In the genomic region with DNA sequence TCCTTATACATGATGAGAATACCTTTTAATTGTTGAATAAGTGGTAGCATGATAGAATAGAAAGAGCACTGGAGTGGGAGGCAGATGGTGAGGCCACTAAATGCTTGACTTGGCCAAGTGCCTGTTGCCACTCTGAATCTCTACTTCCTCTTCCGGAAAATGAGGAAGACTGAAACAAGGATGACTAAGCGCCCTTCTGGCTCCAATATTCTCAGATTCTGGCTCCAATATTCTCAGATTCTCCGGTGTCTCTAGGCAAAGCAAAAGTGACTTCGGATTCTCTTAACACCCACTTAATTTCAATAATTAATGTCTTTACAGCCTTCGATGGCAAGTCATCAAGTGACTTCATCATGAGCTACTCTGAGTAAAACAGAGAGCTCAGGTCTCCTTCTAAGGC, we compare ENCODE assay signal across 17 cellular contexts.
DNase-seq lines count a peak whose midpoint lies in the region; TF ChIP-seq lines count a peak whose summit lies in the region.
"Had no signal": no experiment of that assay in that cellular context is flagged by ENCODE, and none has a peak within 500 bp of the region (broad histone marks: within the 10 kb centered on the region; RNA-seq: fewer than 3 reads in every experiment).

No MANE protein-coding gene starts in this region.

- no peak overlapping the region for H3K27ac ChIP-seq in PC-9
- H3K27ac ChIP-seq in CD4-positive, alpha-beta memory T cell (ENCODE audit: low read depth, low read length): no peak overlapping the region
- H3K27ac ChIP-seq: testis had no signal

- no peak overlapping the region for H3K4me3 ChIP-seq in PC-9
- no peak overlapping the region for H3K4me3 ChIP-seq in CD4-positive, alpha-beta memory T cell (ENCODE audit: low read length in 2 of 2)
- H3K4me3 ChIP-seq: mucosa of descending colon, testis had no signal

- H3K4me1 Mint-ChIP-seq in CD4-positive, alpha-beta memory T cell: no peaks in the 10 kb centered on the region

- H4K20me1 ChIP-seq in PC-9 (ENCODE audit: insufficient read depth): no peaks in the 10 kb centered on the region

- no peaks in the 10 kb centered on the region; the same call in 1 of the 2 replicates for H3K9me3 ChIP-seq in PC-9 (ENCODE audit: insufficient read depth, low read depth)
- no peaks in the 10 kb centered on the region for H3K9me3 ChIP-seq in CD4-positive, alpha-beta memory T cell (ENCODE audit: control insufficient read depth in 1 of 2, low read length in 2 of 2)
- H3K9me3 ChIP-seq: mucosa of descending colon, testis had no signal

- no peak overlapping the region for H3K27ac Mint-ChIP-seq in CD4-positive, alpha-beta memory T cell
- H3K27ac Mint-ChIP-seq: activated naive CD4-positive, alpha-beta T cell treated with anti-CD3 and anti-CD28 coated beads for 36 hours; HFFc6 had no signal

- H3K4me1 ChIP-seq in PC-9 (replicated peaks; ENCODE audit: insufficient read depth): no peaks in the 10 kb centered on the region
- no peaks in the 10 kb centered on the region for H3K4me1 ChIP-seq in CD4-positive, alpha-beta memory T cell (ENCODE audit: insufficient read depth, low read length)
- H3K4me1 ChIP-seq: testis had no signal

- H3K4me3 Mint-ChIP-seq in CD4-positive, alpha-beta memory T cell: no peak overlapping the region
- H3K4me3 Mint-ChIP-seq: activated naive CD4-positive, alpha-beta T cell treated with anti-CD3 and anti-CD28 coated beads for 36 hours; HFFc6 had no signal

- peaks cover 0 to 2% (median 0%) of the 10 kb centered on the region in 8 donors for H3K9me3 Mint-ChIP-seq in CD4-positive, alpha-beta memory T cell
- H3K9me3 Mint-ChIP-seq: activated naive CD4-positive, alpha-beta T cell treated with anti-CD3 and anti-CD28 coated beads for 36 hours had no signal

- H3K9me2 ChIP-seq in PC-9 (ENCODE audit: insufficient read depth): no peaks in the 10 kb centered on the region

- no peaks in the 10 kb centered on the region for H3K36me3 Mint-ChIP-seq in CD4-positive, alpha-beta memory T cell

- no peaks in the 10 kb centered on the region for H3K36me3 ChIP-seq in PC-9 (ENCODE audit: low read depth)
- no peaks in the 10 kb centered on the region for H3K36me3 ChIP-seq in CD4-positive, alpha-beta memory T cell (ENCODE audit: insufficient read depth, low read length)

- H3K79me2 ChIP-seq in PC-9 (ENCODE audit: low read depth): no peaks in the 10 kb centered on the region

- H3K27me3 ChIP-seq in PC-9 (ENCODE audit: insufficient read depth, low read depth): no peaks in the 10 kb centered on the region
- H3K27me3 ChIP-seq in CD4-positive, alpha-beta memory T cell (ENCODE audit: insufficient read depth, low read length): no peaks in the 10 kb centered on the region
- H3K27me3 ChIP-seq: testis had no signal

- no peak overlapping the region for H3K4me2 ChIP-seq in PC-9

- peaks cover 0 to 3% of the 10 kb centered on the region in 2 donors for H3K27me3 Mint-ChIP-seq in CD4-positive, alpha-beta memory T cell

- CTCF ChIA-PET in PC-9 (lab: Charles Lee): no interaction called here
- CTCF ChIA-PET in CD4-positive, alpha-beta memory T cell (lab: Charles Lee; ENCODE audit: partially characterized antibody): no interaction called here

- peak overlapping the region; percentile 55; the same call in 1 of the 2 replicates for H2AFZ ChIP-seq in PC-9

- POLR2A ChIA-PET in PC-9 (lab: Charles Lee; ENCODE audit: unreplicated experiment): no interaction called here
- POLR2A ChIA-PET in CD4-positive, alpha-beta memory T cell (lab: Charles Lee; ENCODE audit: partially characterized antibody): no interaction called here

- DNase-seq in NCI-H1092 treated with DMSO at 0.1 percent for 48 hours (lab: John Stamatoyannopoulos, UW) (peak; percentile 19), NCI-H1092 (lab: John Stamatoyannopoulos, UW) (no peak), Kasumi-1 (lab: John Stamatoyannopoulos, UW) (peak; percentile 26 to 32), PC-9 (no peak), kidney tubule cell (ENCODE audit: low spot score) (peak; percentile 58), superior temporal gyrus (ENCODE audit: extremely low spot score) (no peak), EL (no peak)
- DNase-seq in CD4-positive, alpha-beta memory T cell: no peak
- DNase-seq: activated CD4-positive, alpha-beta T cell treated with anti-CD3 and anti-CD28 coated beads for 4 hours; activated CD8-positive, alpha-beta memory T cell treated with anti-CD3 and anti-CD28 coated beads, Interleukin-2, amount 50 U/mL, for 48 hours; activated naive CD4-positive, alpha-beta T cell treated with anti-CD3 and anti-CD28 coated beads for 36 hours; HFFc6; NCI-H526; occipital lobe; SHP77; testis had no signal

- no peak for TF ChIP-seq CTCF in PC-9 (conservative IDR thresholded peaks at IDR 0.05)

- intact Hi-C loops in PC-9 (cut with micrococcal nuclease; ENCODE audit: unreplicated experiment): no loop called here
- intact Hi-C loops in CD4-positive, alpha-beta memory T cell (cut with micrococcal nuclease): no loop called here

- no TSS peak for BruUV-seq in PC-9 (replicated peaks; lab: Mats Ljungman, UMichigan)

- no peaks in the 10 kb centered on the region for H3F3A ChIP-seq in PC-9 (ENCODE audit: insufficient read depth, low read depth)

Comparison
In these comparisons a context has a peak if more than half of its experiments do, and no peak if none do; other contexts are left out.
1. DNase-seq: peak in NCI-H1092 treated with DMSO at 0.1 percent for 48 hours (single experiment), Kasumi-1 (2 of 2) and kidney tubule cell (single experiment); none in NCI-H1092 (single experiment), PC-9 (0 of 2), superior temporal gyrus (single experiment), EL (single experiment) and CD4-positive, alpha-beta memory T cell (0 of 5).